8 cellular contexts compared by ENCODE assay signal in genomic region chr22:17370036-17370765, GRCh38. TPM values are rescaled to one million over a fixed set of nuclear protein-coding genes. Genes with fewer than 3 reads are reported as not detected.
DNase-seq lines count a peak whose midpoint lies in the region; ATAC-seq lines count a peak whose summit lies in the region.

No MANE protein-coding gene starts in this region.

- H3K23ac ChIP-seq in mesendoderm (ENCODE audit: low read length): no peak overlapping the region

- peak overlapping the region; percentile 100 for H2BK15ac ChIP-seq in mesendoderm (replicated peaks; ENCODE audit: low read depth)

- no peak overlapping the region for H2BK5ac ChIP-seq in mesendoderm (ENCODE audit: low read length)

- H3K18ac ChIP-seq in mesendoderm (ENCODE audit: low read length): peak overlapping the region; percentile 100

- H3K4me2 ChIP-seq in mesendoderm (ENCODE audit: low read length): no peak overlapping the region

- WGBS in mesendoderm (ENCODE audit: extremely low coverage, insufficient coverage, low lambda C conversion rate): no CpG with 5 or more reads among the region's 87 CpGs
- 2% methylated on average over 87 of the region's 87 CpGs for WGBS in urinary bladder

- no peak for DNase-seq in activated T-cell treated with anti-CD3 and anti-CD28 coated beads, Interleukin-2, amount 50 U/mL, for 4 hours
- DNase-seq in activated T-cell treated with anti-CD3 and anti-CD28 coated beads for 4 hours: no peak
- no peak for DNase-seq in mesendoderm
- no peak for DNase-seq in activated CD4-positive, alpha-beta T cell treated with anti-CD3 and anti-CD28 coated beads, Interleukin-2, amount 50 U/mL, for 48 hours
- DNase-seq in NCI-H2196 (lab: John Stamatoyannopoulos, UW; ENCODE audit: unreplicated experiment): no peak

- H3K4me1 Mint-ChIP-seq in activated T-cell treated with anti-CD3 and anti-CD28 coated beads, Interleukin-2, amount 50 U/mL, for 4 hours (ENCODE audit: low read depth): peaks cover 28% of the 10 kb centered on the region

- H3K4me3 Mint-ChIP-seq in activated T-cell treated with anti-CD3 and anti-CD28 coated beads, Interleukin-2, amount 50 U/mL, for 4 hours: peak overlapping the region; percentile 40

- peak overlapping the region; percentile 99 for H2BK120ac ChIP-seq in mesendoderm (ENCODE audit: low read depth, low read length)

- H3K4me1 ChIP-seq in mesendoderm (ENCODE audit: control insufficient read depth, low read depth, low read length) (peaks cover 17% of the 10 kb centered on the region), urinary bladder (ENCODE audit: insufficient read depth) (no peaks in the 10 kb centered on the region)

- peak overlapping the region; percentile 93 for H3K9ac ChIP-seq in mesendoderm (ENCODE audit: low read length)

- H4K8ac ChIP-seq in mesendoderm (ENCODE audit: low read depth, low read length): peak overlapping the region; percentile 96

- H3K4ac ChIP-seq in mesendoderm (ENCODE audit: low read depth, low read length): peak overlapping the region; percentile 99

- H3K56ac ChIP-seq in mesendoderm (ENCODE audit: low read length): peak overlapping the region; percentile 93

- H4K5ac ChIP-seq in mesendoderm (ENCODE audit: low read length): no peak overlapping the region

- H3K4me3 ChIP-seq in mesendoderm (ENCODE audit: low read length): peak overlapping the region; percentile 86
- H3K4me3 ChIP-seq in urinary bladder (ENCODE audit: low read depth, low read length): peak overlapping the region; percentile 64

- H3K36me3 Mint-ChIP-seq in activated T-cell treated with anti-CD3 and anti-CD28 coated beads, Interleukin-2, amount 50 U/mL, for 4 hours (ENCODE audit: insufficient read depth): no peaks in the 10 kb centered on the region

- H3K9me3 Mint-ChIP-seq in activated T-cell treated with anti-CD3 and anti-CD28 coated beads, Interleukin-2, amount 50 U/mL, for 4 hours: no peaks in the 10 kb centered on the region

- H3K36me3 ChIP-seq in mesendoderm (ENCODE audit: control insufficient read depth, insufficient read depth, low read length) (no peaks in the 10 kb centered on the region), urinary bladder (ENCODE audit: insufficient read depth) (no peaks in the 10 kb centered on the region)

- ATAC-seq in activated T-cell treated with anti-CD3 and anti-CD28 coated beads, Interleukin-2, amount 50 U/mL, for 4 hours: peak; percentile 21 to 24
- no peak for ATAC-seq in GM18858 (IDR thresholded peaks at IDR 0.05; ENCODE audit: unreplicated experiment)

- no peak overlapping the region for H2AK5ac ChIP-seq in mesendoderm (ENCODE audit: low read length)

- H3K79me2 ChIP-seq in mesendoderm (ENCODE audit: control insufficient read depth, insufficient read depth, low read length): peaks cover 52% of the 10 kb centered on the region

- peaks cover 9% of the 10 kb centered on the region for H3K79me1 ChIP-seq in mesendoderm (ENCODE audit: low read length)

- no peaks in the 10 kb centered on the region for H3K27me3 ChIP-seq in mesendoderm (ENCODE audit: insufficient read depth, low read length, poor library complexity)

- H3K27me3 Mint-ChIP-seq in activated T-cell treated with anti-CD3 and anti-CD28 coated beads, Interleukin-2, amount 50 U/mL, for 4 hours (ENCODE audit: low read depth): peaks cover 60% of the 10 kb centered on the region

- H3K27ac ChIP-seq in cingulate gyrus (ENCODE audit: low read depth, low read length): peak overlapping the region; percentile 47
- peak overlapping the region; percentile 94 for H3K27ac ChIP-seq in mesendoderm (ENCODE audit: low read depth, low read length)
- peak overlapping the region; percentile 28 for H3K27ac ChIP-seq in urinary bladder (ENCODE audit: low read depth)

RNA-seq across cellular contexts. Expression of gene CECR2, which starts 0.9 kb away (rescaled TPM):
- under 1 TPM; 0.05 to 0.14 (median 0.08) TPM for total RNA-seq in activated T-cell treated with anti-CD3 and anti-CD28 coated beads, Interleukin-2, amount 50 U/mL, for 4 hours
- polyA plus RNA-seq in mesendoderm (2013, experiment 1 of 2): 27.4 TPM
- polyA plus RNA-seq in mesendoderm (2013, experiment 2 of 2): 28.3 TPM
- 2.4 TPM for total RNA-seq in urinary bladder
- 0.51 TPM for polyA plus RNA-seq in urinary bladder

Comparison
In these comparisons a context has a peak if more than half of its experiments do, and no peak if none do; other contexts are left out.
1. H3K27ac ChIP-seq: peak in every context shown above with its lines; median percentile 94 in mesendoderm; 47 in cingulate gyrus; 28 in urinary bladder.